ENCODE assay signal across 8 cellular contexts in genomic region chr3:23712656-23713559, GRCh38.
DNase-seq lines count a peak whose midpoint lies in the region; ATAC-seq and TF ChIP-seq lines count a peak whose summit lies in the region.

No MANE protein-coding gene starts in this region.

- no peak overlapping the region for H2AK5ac ChIP-seq in IMR-90 (ENCODE audit: low read depth, low read length)

- no peak overlapping the region for H3K23ac ChIP-seq in IMR-90 (ENCODE audit: low read depth, low read length)

- no peak overlapping the region for H2AK9ac ChIP-seq in IMR-90 (replicated peaks; ENCODE audit: low read depth, low read length, poor library complexity)

- H3K79me1 ChIP-seq in IMR-90 (ENCODE audit: low read depth in 1 of 2, low read length in 2 of 2): no peaks in the 10 kb centered on the region

- H4K20me1 ChIP-seq in IMR-90 (ENCODE audit: insufficient read depth, low read length): peaks cover 13% of the 10 kb centered on the region

- DNase-seq in IMR-90 (peak; percentile 96), adipocyte (ENCODE audit: low read depth) (peak; percentile 61), iPS DF 19.7 (ENCODE audit: low read depth, low spot score) (peak; percentile 80), superior temporal gyrus (ENCODE audit: extremely low spot score) (peak; percentile 36), SW 1271 (lab: John Stamatoyannopoulos, UW) (no peak), NCI-H1436 treated with DMSO at 0.1 percent for 48 hours (lab: John Stamatoyannopoulos, UW) (no peak)

- no TSS peak for BruUV-seq in IMR-90 (replicated peaks; lab: Mats Ljungman, UMichigan)

- H3K4me3 ChIP-seq in IMR-90 (ENCODE audit: insufficient read depth, low read depth, low read length) (no peak overlapping the region), adipocyte (ENCODE audit: low read length) (peak overlapping the region; percentile 54)

- CTCF ChIA-PET in IMR-90 (lab: Yijun Ruan, JAX): interaction anchor here (0.7 kb wide), 1 partner anchor 224 kb away, joined by 3 read pairs; no protein-coding TSS in a partner anchor

- dilution Hi-C loops in IMR-90 (cut with HindIII; ENCODE audit: low sequenced_read_pairs, unreplicated experiment): no loop called here

- H3K4me2 ChIP-seq in IMR-90 (ENCODE audit: low read depth, low read length): peak overlapping the region; percentile 9

- H2BK120ac ChIP-seq in IMR-90 (ENCODE audit: low read depth, low read length): no peak overlapping the region

- H3K27me3 ChIP-seq in IMR-90 (ENCODE audit: control insufficient read depth, insufficient read depth, low read length) (no peaks in the 10 kb centered on the region), adipocyte (replicated peaks; ENCODE audit: control insufficient read depth, insufficient read depth, low read length) (peaks cover 11% of the 10 kb centered on the region)

- no peak overlapping the region for H2BK5ac ChIP-seq in IMR-90 (ENCODE audit: low read depth, low read length, poor library complexity, severe bottlenecking)

- H3K27ac ChIP-seq in IMR-90 (ENCODE audit: insufficient read depth, low read length): no peak overlapping the region

- POLR2A ChIA-PET in IMR-90 (lab: Charles Lee; ENCODE audit: unreplicated experiment): no interaction called here

- H3K4ac ChIP-seq in IMR-90 (ENCODE audit: low read depth, low read length): no peak overlapping the region

- H3K56ac ChIP-seq in IMR-90 (ENCODE audit: extremely low read depth, insufficient read depth, low read length): no peak overlapping the region

- H2AFZ ChIP-seq in IMR-90 (replicated peaks; ENCODE audit: low read length, poor library complexity): peak overlapping the region; percentile 33

- H3K18ac ChIP-seq in IMR-90 (ENCODE audit: low read depth, low read length): no peak overlapping the region

- WGBS in IMR-90 (ENCODE audit: extremely low coverage in 2 of 2, insufficient read length in 1 of 2), 2 experiments: 0% methylated on average over 4 of the region's 9 CpGs; no CpG with 5 or more reads in 1 of the 2 experiments

- no peaks in the 10 kb centered on the region for H3K9me3 ChIP-seq in IMR-90 (ENCODE audit: control insufficient read depth, insufficient read depth, low read length)
- H3K9me3 ChIP-seq in adipocyte (ENCODE audit: control insufficient read depth, low read length): peaks cover 3% of the 10 kb centered on the region

- TF ChIP-seq CTCF in IMR-90 (conservative IDR thresholded peaks at IDR 0.05; ENCODE audit: low read depth, low read length): 0 out of 2 replicates have a peak, but pooled peaks have one; percentile 14

- intact Hi-C loops in IMR-90 (cut with micrococcal nuclease): loop anchor here (5.0 to 10.0 kb wide), 2 partner anchors 111 to 162 kb away; no protein-coding TSS in a partner anchor

- H3K14ac ChIP-seq in IMR-90 (replicated peaks; ENCODE audit: low read depth, low read length): no peak overlapping the region

- peaks cover 10% of the 10 kb centered on the region for H3K4me1 ChIP-seq in IMR-90 (ENCODE audit: control insufficient read depth, insufficient read depth, low read length)
- H3K4me1 ChIP-seq in adipocyte (ENCODE audit: control insufficient read depth, insufficient read depth, low read length): peaks cover 15% of the 10 kb centered on the region

- no peak for TF ChIP-seq POLR2A in IMR-90 (IDR thresholded peaks at IDR 0.05; ENCODE audit: low read depth, low read length)

- no peak overlapping the region for H2BK20ac ChIP-seq in IMR-90 (ENCODE audit: low read depth, low read length)

- no peak overlapping the region for H4K8ac ChIP-seq in IMR-90 (ENCODE audit: low read depth in 2 of 2, low read length in 2 of 2)

- no peak overlapping the region for H3K9ac ChIP-seq in IMR-90 (ENCODE audit: low read depth, low read length)
- no peak overlapping the region for H3K9ac ChIP-seq in adipocyte (ENCODE audit: low read length)

- in situ Hi-C loops in IMR-90 (cut with MboI; ENCODE audit: low sequenced_read_pairs): no loop called here

- peaks cover 9% of the 10 kb centered on the region; the same call in 1 of the 2 replicates for H3K9me1 ChIP-seq in IMR-90 (ENCODE audit: insufficient read depth, low read length)

- H4K5ac ChIP-seq in IMR-90 (ENCODE audit: low read depth, low read length): no peak overlapping the region

- peak; percentile 84 for ATAC-seq in IMR-90 (ENCODE audit: low read depth)
- ATAC-seq in HG02884 (IDR thresholded peaks at IDR 0.05; ENCODE audit: unreplicated experiment): no peak
- ATAC-seq in HG03039 (IDR thresholded peaks at IDR 0.05; ENCODE audit: unreplicated experiment): no peak

- H4K91ac ChIP-seq in IMR-90 (ENCODE audit: insufficient read depth, low read depth, low read length): no peak overlapping the region

- H3K36me3 ChIP-seq in IMR-90 (ENCODE audit: control insufficient read depth, insufficient read depth, low read length): no peaks in the 10 kb centered on the region
- no peaks in the 10 kb centered on the region for H3K36me3 ChIP-seq in adipocyte (ENCODE audit: control insufficient read depth, insufficient read depth, low read length, severe bottlenecking)

- no peak overlapping the region for H2BK15ac ChIP-seq in IMR-90 (ENCODE audit: low read depth, low read length)

- TF ChIP-seq RAD21 in IMR-90 (IDR thresholded peaks at IDR 0.05; ENCODE audit: low read length): no peak; the same call in 1 of the 2 replicates

TF ChIP-seq in IMR-90, 13 proteins besides CTCF, POLR2A, EP300 and RAD21:
- TF ChIP-seq BHLHE40 (IDR thresholded peaks at IDR 0.05; ENCODE audit: low read depth, low read length) (0 out of 2 replicates have a peak, but pooled peaks have one; percentile 22), MAZ (IDR thresholded peaks at IDR 0.05; ENCODE audit: borderline replicate concordance, low read depth, low read length) (no peak), MAFK (IDR thresholded peaks at IDR 0.05; ENCODE audit: low read depth, low read length) (no peak), CEBPB (IDR thresholded peaks at IDR 0.05; ENCODE audit: low read depth, low read length) (peak; percentile 89), ELK1 (IDR thresholded peaks at IDR 0.05; ENCODE audit: borderline replicate concordance, low read depth, low read length) (no peak), MXI1 (IDR thresholded peaks at IDR 0.05; ENCODE audit: borderline replicate concordance, low read depth, low read length) (peak; percentile 41; the same call in 1 of the 2 replicates)
TF ChIP-seq in IMR-90: peak in this region for 3.

Comparison
In these comparisons a context has a peak if more than half of its experiments do, and no peak if none do; other contexts are left out.
1. DNase-seq: peak in IMR-90 (single experiment), adipocyte (single experiment), iPS DF 19.7 (single experiment) and superior temporal gyrus (single experiment); none in SW 1271 (0 of 2) and NCI-H1436 treated with DMSO at 0.1 percent for 48 hours (single experiment).